Comparison of ENCODE assay signal across 16 cellular contexts in genomic region chr14:22494486-22495135, GRCh38.
DNase-seq lines count a peak whose midpoint lies in the region; FAIRE-seq and TF ChIP-seq lines count a peak whose summit lies in the region.
"Had no signal": no experiment of that assay in that cellular context is flagged by ENCODE, and none has a peak within 500 bp of the region (broad histone marks: within the 10 kb centered on the region; RNA-seq: fewer than 3 reads in every experiment).

No MANE protein-coding gene starts in this region.

- H3K9me3 ChIP-seq in prostate gland = no peaks in the 10 kb centered on the region
- H3K9me3 ChIP-seq: left lung, thoracic aorta had no signal

- no peaks in the 10 kb centered on the region for H3K4me1 ChIP-seq in prostate gland (replicated peaks)
- H3K4me1 ChIP-seq: left lung had no signal

- no peaks in the 10 kb centered on the region for H3K9me3 Mint-ChIP-seq in T-helper 2 cell treated with Interferon-gamma antibody and Interleukin-4, amounts not matched to agents 5 μg/mL and 100 μg/mL, for 36 hours
- no peaks in the 10 kb centered on the region for H3K9me3 Mint-ChIP-seq in activated CD4-positive, alpha-beta memory T cell treated with anti-CD3 and anti-CD28 coated beads, Interleukin-2, amount 10 ng/mL, durations not matched to agents 7 days and 5 days
- H3K9me3 Mint-ChIP-seq: neural crest cell had no signal

- intact Hi-C loops in prostate gland (cut with DNase I) = no loop called here

- no peak for DNase-seq in T-helper 2 cell treated with Interferon-gamma antibody and Interleukin-4, amounts not matched to agents 5 μg/mL and 100 μg/mL, for 36 hours (ENCODE audit: low spot score)
- DNase-seq in T-helper 2 cell (no peak), GM12891 (ENCODE audit: insufficient read length, low spot score) (no peak), kidney tubule cell (ENCODE audit: low spot score) (peak; percentile 18), prostate gland (ENCODE audit: low spot score) (no peak), pons (ENCODE audit: low spot score) (no peak), NCI-H345 (lab: John Stamatoyannopoulos, UW) (no peak)
- DNase-seq in activated CD4-positive, alpha-beta memory T cell treated with anti-CD3 and anti-CD28 coated beads, Interleukin-2, amount 10 ng/mL, durations not matched to agents 7 days and 5 days = no peak
- DNase-seq: 8988T; Calu3; central memory CD4-positive, alpha-beta T cell; left lung had no signal

- no peaks in the 10 kb centered on the region for H3K27me3 Mint-ChIP-seq in T-helper 2 cell treated with Interferon-gamma antibody and Interleukin-4, amounts not matched to agents 5 μg/mL and 100 μg/mL, for 36 hours (ENCODE audit: low read depth)
- H3K27me3 Mint-ChIP-seq in activated CD4-positive, alpha-beta memory T cell treated with anti-CD3 and anti-CD28 coated beads, Interleukin-2, amount 10 ng/mL, durations not matched to agents 7 days and 5 days = no peaks in the 10 kb centered on the region

- no peaks in the 10 kb centered on the region for H3K36me3 ChIP-seq in prostate gland
- H3K36me3 ChIP-seq: left lung, thoracic aorta had no signal

- WGBS in prostate gland = 75% methylated on average over 5 of the region's 5 CpGs

- POLR2A ChIA-PET in activated CD4-positive, alpha-beta memory T cell treated with anti-CD3 and anti-CD28 coated beads, Interleukin-2, amount 10 ng/mL, durations not matched to agents 7 days and 5 days (lab: Charles Lee) = interaction anchor here (1.1 to 41.9 kb wide), 4 partner anchors 10 to 63 kb away, joined by 3 to 1110 read pairs (median 286); no protein-coding TSS in a partner anchor

- peak overlapping the region; percentile 86 for H3K27ac Mint-ChIP-seq in T-helper 2 cell treated with Interferon-gamma antibody and Interleukin-4, amounts not matched to agents 5 μg/mL and 100 μg/mL, for 36 hours
- H3K27ac Mint-ChIP-seq in activated CD4-positive, alpha-beta memory T cell treated with anti-CD3 and anti-CD28 coated beads, Interleukin-2, amount 10 ng/mL, durations not matched to agents 7 days and 5 days = peak overlapping the region; percentile 92

- H3K4me1 Mint-ChIP-seq in T-helper 2 cell treated with Interferon-gamma antibody and Interleukin-4, amounts not matched to agents 5 μg/mL and 100 μg/mL, for 36 hours (ENCODE audit: low read depth) = peaks cover 46% of the 10 kb centered on the region
- peaks cover 43% of the 10 kb centered on the region for H3K4me1 Mint-ChIP-seq in activated CD4-positive, alpha-beta memory T cell treated with anti-CD3 and anti-CD28 coated beads, Interleukin-2, amount 10 ng/mL, durations not matched to agents 7 days and 5 days

- CTCF ChIA-PET in activated CD4-positive, alpha-beta memory T cell treated with anti-CD3 and anti-CD28 coated beads, Interleukin-2, amount 10 ng/mL, durations not matched to agents 7 days and 5 days (lab: Charles Lee) = no interaction called here

- no peak for TF ChIP-seq CTCF in prostate gland (IDR thresholded peaks at IDR 0.05)

- H3K4me3 ChIP-seq in prostate gland = no peak overlapping the region
- H3K4me3 ChIP-seq: K562, left lung, thoracic aorta had no signal

- H3K27ac ChIP-seq in prostate gland = no peak overlapping the region
- H3K27ac ChIP-seq: left lung, thoracic aorta had no signal

- H3K4me3 Mint-ChIP-seq in T-helper 2 cell treated with Interferon-gamma antibody and Interleukin-4, amounts not matched to agents 5 μg/mL and 100 μg/mL, for 36 hours = peak overlapping the region; percentile 90
- H3K4me3 Mint-ChIP-seq in activated CD4-positive, alpha-beta memory T cell treated with anti-CD3 and anti-CD28 coated beads, Interleukin-2, amount 10 ng/mL, durations not matched to agents 7 days and 5 days = peak overlapping the region; percentile 80
- H3K4me3 Mint-ChIP-seq: neural crest cell had no signal

- peak; percentile 82 for FAIRE-seq in GM12891 (lab: Jason Lieb, UNC)
- FAIRE-seq: K562, TTC549 had no signal

- peaks cover 94% of the 10 kb centered on the region for H3K36me3 Mint-ChIP-seq in T-helper 2 cell treated with Interferon-gamma antibody and Interleukin-4, amounts not matched to agents 5 μg/mL and 100 μg/mL, for 36 hours (ENCODE audit: low read depth)
- peaks cover 99% of the 10 kb centered on the region for H3K36me3 Mint-ChIP-seq in activated CD4-positive, alpha-beta memory T cell treated with anti-CD3 and anti-CD28 coated beads, Interleukin-2, amount 10 ng/mL, durations not matched to agents 7 days and 5 days (ENCODE audit: low read depth)

- no peaks in the 10 kb centered on the region for H3K27me3 ChIP-seq in prostate gland (replicated peaks; ENCODE audit: insufficient read depth)

- TF ChIP-seq POLR2A in GM12891 (IDR thresholded peaks at IDR 0.05; ENCODE audit: low read depth, low read length) (no peak), prostate gland (IDR thresholded peaks at IDR 0.05) (no peak)

TF ChIP-seq in GM12891, 5 proteins besides CTCF, POLR2A, EP300 and RAD21:
- TF ChIP-seq POLR2AphosphoS5 (IDR thresholded peaks at IDR 0.05; ENCODE audit: low read depth, low read length) (no peak), TAF1 (IDR thresholded peaks at IDR 0.05; ENCODE audit: low read depth, low read length) (no peak), PAX5 (IDR thresholded peaks at IDR 0.05; ENCODE audit: insufficient read depth, low read length, severe bottlenecking) (peak; percentile 81)
